In the genomic region with DNA sequence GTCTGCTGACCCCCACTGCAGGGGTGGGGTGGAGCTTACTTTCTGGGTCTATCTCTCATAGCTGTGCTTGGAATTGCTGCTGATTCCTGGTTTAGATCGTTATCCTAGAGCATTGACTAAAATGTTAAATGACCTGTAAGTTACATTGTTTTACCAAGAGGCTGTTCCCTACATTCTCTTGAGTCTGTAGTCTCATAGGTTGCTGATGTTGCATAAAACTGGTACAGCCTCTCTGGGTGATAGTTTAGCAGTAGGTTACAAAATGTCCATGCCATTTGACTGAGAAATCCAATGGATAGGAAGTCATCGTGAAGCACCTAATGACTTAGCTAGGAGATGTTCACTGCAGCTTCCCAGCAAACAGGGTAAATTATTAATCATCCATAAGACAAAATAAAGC, we compare ENCODE assay signal across 22 cellular contexts.
"Had no signal": no experiment of that assay in that cellular context is flagged by ENCODE, and none has a peak within 500 bp of the region (broad histone marks: within the 10 kb centered on the region; RNA-seq: fewer than 3 reads in every experiment).

No MANE protein-coding gene starts in this region.

- H3K4me3 ChIP-seq: coronary artery, dorsolateral prefrontal cortex, esophagus muscularis mucosa, heart right ventricle, left lung, lower lobe of right lung had no signal

- H3K36me3 ChIP-seq: esophagus muscularis mucosa, heart right ventricle, left lung, lower lobe of right lung had no signal

- DNase-seq: dermis blood vessel endothelial cell; dorsolateral prefrontal cortex; effector CD4-positive, alpha-beta T cell; effector memory CD4-positive, alpha-beta T cell; foreskin keratinocyte; glutamatergic neuron; head of caudate nucleus; heart right ventricle; hippocampal formation; left cardiac atrium; left lung; left ventricle myocardium superior; lower lobe of right lung; mesenchymal stem cell; midbrain had no signal

- H3K27me3 ChIP-seq: dorsolateral prefrontal cortex, esophagus muscularis mucosa, foreskin keratinocyte, heart right ventricle, left lung had no signal

- FAIRE-seq: colon, endothelial cell of umbilical vein, frontal cortex, islet of Langerhans, keratinocyte had no signal

- ATAC-seq: foreskin keratinocyte, left cardiac atrium, left lung, lower lobe of right lung had no signal

- H3K27ac ChIP-seq: coronary artery, dorsolateral prefrontal cortex, esophagus muscularis mucosa, foreskin keratinocyte, heart right ventricle, left lung, lower lobe of right lung had no signal

- H3K4me1 ChIP-seq: foreskin keratinocyte, left lung, lower lobe of right lung had no signal

- H3K9me3 ChIP-seq: esophagus muscularis mucosa, heart right ventricle, left lung, lower lobe of right lung had no signal
